Comparison of ENCODE assay signal across 29 cellular contexts in genomic region chr12:112091563-112091962, GRCh38.
"Had no signal": no experiment of that assay in that cellular context is flagged by ENCODE, and none has a peak within 500 bp of the region (broad histone marks: within the 10 kb centered on the region; RNA-seq: fewer than 3 reads in every experiment).

No MANE protein-coding gene starts in this region.

- H3K4me3 Mint-ChIP-seq: memory B cell; mesothelial cell of epicardium; naive B cell; natural killer cell treated with Interleukin-12 subunit alpha and Interleukin-12 subunit beta and Interleukin-15 and Interleukin-18, amount 100 ng/mL, for 72 hours; neural crest cell; stimulated activated naive CD8-positive, alpha-beta T cell treated with anti-CD3 and anti-CD28 coated beads, Interleukin-15, amount 100 ng/mL, for 72 hours had no signal

- DNase-seq: cortex of kidney; dorsolateral prefrontal cortex; effector CD4-positive, alpha-beta T cell; foreskin fibroblast; gastrocnemius medialis; head of caudate nucleus; mucosa of descending colon; naive B cell; stimulated activated CD4-positive, alpha-beta T cell treated with anti-CD3 and anti-CD28 coated beads, Interleukin-12 subunit alpha, Interleukin-12 subunit beta, amount 100 ng/mL, for 4 hours; stimulated activated CD4-positive, alpha-beta T cell treated with anti-CD3 and anti-CD28 coated beads, Interleukin-1b, Interleukin-23, amount 100 ng/mL, for 48 hours; stimulated activated CD4-positive, alpha-beta T cell treated with anti-CD3 and anti-CD28 coated beads, Interleukin-4, amount 100 ng/mL, for 1 hour; stimulated activated CD8-positive, alpha-beta memory T cell treated with anti-CD3 and anti-CD28 coated beads, Interleukin-4, amount 100 ng/mL, for 48 hours; stimulated activated naive CD4-positive, alpha-beta T cell; stimulated activated naive CD8-positive, alpha-beta T cell treated with anti-CD3 and anti-CD28 coated beads, Interleukin-15, amount 100 ng/mL, for 72 hours; transverse colon had no signal

- H3K9me3 ChIP-seq: gastrocnemius medialis, mucosa of descending colon, neutrophil, suprapubic skin, transverse colon, vagina had no signal

- H3K27me3 Mint-ChIP-seq: memory B cell; naive B cell; natural killer cell treated with Interleukin-12 subunit alpha and Interleukin-12 subunit beta and Interleukin-15 and Interleukin-18, amount 100 ng/mL, for 72 hours; progenitor cell of endocrine pancreas; stimulated activated naive CD8-positive, alpha-beta T cell treated with anti-CD3 and anti-CD28 coated beads, Interleukin-15, amount 100 ng/mL, for 72 hours had no signal

- H3K27ac ChIP-seq: epithelial cell of prostate, gastrocnemius medialis, neutrophil, parathyroid adenoma, suprapubic skin, transverse colon, vagina had no signal

- H3K27ac Mint-ChIP-seq: memory B cell; mesothelial cell of epicardium; natural killer cell treated with Interleukin-12 subunit alpha and Interleukin-12 subunit beta and Interleukin-15 and Interleukin-18, amount 100 ng/mL, for 72 hours; progenitor cell of endocrine pancreas had no signal

- ATAC-seq: esophagus mucosa; gastrocnemius medialis; mucosa of descending colon; natural killer cell treated with Interleukin-12 subunit alpha and Interleukin-12 subunit beta and Interleukin-15 and Interleukin-18, amount 100 ng/mL, for 72 hours; sciatic nerve; stimulated activated naive CD8-positive, alpha-beta T cell treated with anti-CD3 and anti-CD28 coated beads, Interleukin-15, amount 100 ng/mL, for 72 hours had no signal

- H3K4me1 Mint-ChIP-seq: mesothelial cell of epicardium, neural crest cell had no signal

- H3K9me3 Mint-ChIP-seq: memory B cell; mesothelial cell of epicardium; naive B cell; natural killer cell treated with Interleukin-12 subunit alpha and Interleukin-12 subunit beta and Interleukin-15 and Interleukin-18, amount 100 ng/mL, for 72 hours; neural crest cell; stimulated activated naive CD8-positive, alpha-beta T cell treated with anti-CD3 and anti-CD28 coated beads, Interleukin-15, amount 100 ng/mL, for 72 hours had no signal

- H3K4me3 ChIP-seq: dorsolateral prefrontal cortex, gastrocnemius medialis, lung, mucosa of descending colon, smooth muscle cell, suprapubic skin, transverse colon, vagina had no signal

- H3K4me1 ChIP-seq: parathyroid adenoma, vagina had no signal
